18 cellular contexts compared by ENCODE assay signal in the genomic region with DNA sequence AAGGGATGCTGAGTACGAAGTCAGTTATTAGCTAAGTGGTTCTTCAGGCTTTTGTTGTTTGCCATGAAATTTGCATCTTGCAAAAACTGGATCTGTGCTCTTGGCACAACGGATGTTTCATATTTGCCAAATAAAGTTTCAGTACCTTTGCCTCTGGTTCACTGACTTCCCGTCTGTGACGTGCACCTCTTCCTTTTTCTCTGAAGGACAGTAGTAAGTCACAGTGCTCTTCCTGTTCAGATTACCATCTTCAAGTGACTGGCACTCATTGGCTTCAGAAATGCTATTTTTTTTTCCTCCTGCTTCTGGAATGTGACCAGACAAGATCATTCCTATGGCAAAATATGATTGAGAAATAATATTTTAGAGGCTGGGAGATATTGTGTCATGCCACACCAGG.
DNase-seq lines count a peak whose midpoint lies in the region; ATAC-seq, FAIRE-seq and TF ChIP-seq lines count a peak whose summit lies in the region.
"Had no signal": no experiment of that assay in that cellular context is flagged by ENCODE, and none has a peak within 500 bp of the region (broad histone marks: within the 10 kb centered on the region; RNA-seq: fewer than 3 reads in every experiment).

No MANE protein-coding gene starts in this region.

- CTCF ChIA-PET in activated naive CD4-positive, alpha-beta T cell treated with anti-CD3 and anti-CD28 coated beads, Interleukin-2, amount 10 ng/mL, durations not matched to agents 7 days and 5 days (lab: Charles Lee), result interaction anchor here (0.6 kb wide), 1 partner anchor 1049 kb away, joined by 3 read pairs; no protein-coding TSS in a partner anchor

- H3K4me3 ChIP-seq in RWPE2 (ENCODE audit: severe bottlenecking), result no peak overlapping the region
- H3K4me3 ChIP-seq in kidney (ENCODE audit: low read length in 2 of 2), result no peak overlapping the region
- H3K4me3 ChIP-seq: gastrocnemius medialis, upper lobe of left lung had no signal

- H3K27me3 ChIP-seq in RWPE2 (ENCODE audit: insufficient read depth, poor library complexity, severe bottlenecking), result no peaks in the 10 kb centered on the region
- H3K27me3 ChIP-seq: gastrocnemius medialis, upper lobe of left lung had no signal

- ATAC-seq in HG02943 (IDR thresholded peaks at IDR 0.05; ENCODE audit: low read depth, unreplicated experiment) (peak; percentile 77), RWPE2 (ENCODE audit: low read depth) (peak; percentile 41; the same call in 2 of the 3 replicates), natural killer cell (no peak)
- ATAC-seq in stimulated activated naive CD8-positive, alpha-beta T cell treated with anti-CD3 and anti-CD28 coated beads, Interleukin-15, amount 100 ng/mL, for 72 hours, result peak; percentile 83
- ATAC-seq: gastrocnemius medialis had no signal

- H3K36me3 ChIP-seq in RWPE2 (ENCODE audit: low read depth), result no peaks in the 10 kb centered on the region
- H3K36me3 ChIP-seq in kidney (ENCODE audit: control insufficient read depth in 1 of 2, insufficient read depth in 2 of 2, low read length in 2 of 2), result no peaks in the 10 kb centered on the region
- H3K36me3 ChIP-seq: gastrocnemius medialis, upper lobe of left lung had no signal

- FAIRE-seq in kidney (lab: Jason Lieb, UNC), result no peak

- no peak overlapping the region for H3K9ac ChIP-seq in kidney (ENCODE audit: low read length in 2 of 2)

- peak; percentile 45 for DNase-seq in activated naive CD4-positive, alpha-beta T cell treated with anti-CD3 and anti-CD28 coated beads, Interleukin-2, amount 10 ng/mL, durations not matched to agents 7 days and 5 days
- no peak for DNase-seq in activated naive CD4-positive, alpha-beta T cell treated with Interleukin-2 at 50 U/mL for 16 hours
- DNase-seq in RWPE2 (ENCODE audit: low spot score), result no peak
- no peak for DNase-seq in stimulated activated naive CD8-positive, alpha-beta T cell treated with anti-CD3 and anti-CD28 coated beads, Interleukin-15, amount 100 ng/mL, for 72 hours
- DNase-seq in natural killer cell, result no peak
- DNase-seq in kidney, result no peak
- no peak for DNase-seq in NCI-H2107 treated with DMSO at 0.1 percent for 48 hours (lab: John Stamatoyannopoulos, UW; ENCODE audit: unreplicated experiment)
- DNase-seq: activated CD4-positive, alpha-beta T cell treated with anti-CD3 and anti-CD28 coated beads, Interleukin-2, amount 50 U/mL, for 48 hours; anterior cingulate cortex; effector CD4-positive, alpha-beta T cell; gastrocnemius medialis; GOT3; kidney glomerular epithelial cell; MV-4-11; naive B cell; NCI-H524 treated with DMSO at 0.1 percent for 48 hours; upper lobe of left lung had no signal

- no peaks in the 10 kb centered on the region for H3K36me3 Mint-ChIP-seq in activated naive CD4-positive, alpha-beta T cell treated with anti-CD3 and anti-CD28 coated beads, Interleukin-2, amount 10 ng/mL, durations not matched to agents 7 days and 5 days
- no peaks in the 10 kb centered on the region for H3K36me3 Mint-ChIP-seq in natural killer cell
- H3K36me3 Mint-ChIP-seq: naive B cell had no signal

- H3K27me3 Mint-ChIP-seq in activated naive CD4-positive, alpha-beta T cell treated with anti-CD3 and anti-CD28 coated beads, Interleukin-2, amount 10 ng/mL, durations not matched to agents 7 days and 5 days, result peaks cover 14% of the 10 kb centered on the region
- H3K27me3 Mint-ChIP-seq in stimulated activated naive CD8-positive, alpha-beta T cell treated with anti-CD3 and anti-CD28 coated beads, Interleukin-15, amount 100 ng/mL, for 72 hours, result no peaks in the 10 kb centered on the region
- H3K27me3 Mint-ChIP-seq in natural killer cell (ENCODE audit: low read depth in 2 of 2), result peaks cover 2 to 16% of the 10 kb centered on the region in 2 donors
- H3K27me3 Mint-ChIP-seq: naive B cell had no signal

- H3K27ac ChIP-seq in RWPE2 (ENCODE audit: poor library complexity, severe bottlenecking), result no peak overlapping the region
- H3K27ac ChIP-seq in kidney (ENCODE audit: low read depth in 2 of 2, low read length in 2 of 2), result no peak overlapping the region
- H3K27ac ChIP-seq: gastrocnemius medialis, upper lobe of left lung had no signal

- H3K27ac Mint-ChIP-seq in activated naive CD4-positive, alpha-beta T cell treated with anti-CD3 and anti-CD28 coated beads, Interleukin-2, amount 10 ng/mL, durations not matched to agents 7 days and 5 days, result peak overlapping the region; percentile 67
- H3K27ac Mint-ChIP-seq in stimulated activated naive CD8-positive, alpha-beta T cell treated with anti-CD3 and anti-CD28 coated beads, Interleukin-15, amount 100 ng/mL, for 72 hours, result no peak overlapping the region
- no peak overlapping the region for H3K27ac Mint-ChIP-seq in natural killer cell
- H3K27ac Mint-ChIP-seq: naive B cell had no signal

- intact Hi-C loops in natural killer cell (cut with micrococcal nuclease), result no loop called here
- intact Hi-C loops in kidney (cut with DNase I), result no loop called here

- no peaks in the 10 kb centered on the region for H3K9me3 ChIP-seq in RWPE2 (ENCODE audit: severe bottlenecking)
- H3K9me3 ChIP-seq in kidney (ENCODE audit: control insufficient read depth in 1 of 2, low read length in 2 of 2), result no peaks in the 10 kb centered on the region
- H3K9me3 ChIP-seq: gastrocnemius medialis, upper lobe of left lung had no signal

- no peaks in the 10 kb centered on the region for H3K4me1 ChIP-seq in RWPE2 (ENCODE audit: insufficient read depth, poor library complexity, severe bottlenecking)
- H3K4me1 ChIP-seq in kidney (ENCODE audit: control insufficient read depth in 1 of 2, insufficient read depth in 1 of 2, low read depth in 1 of 2, low read length in 2 of 2), result no peaks in the 10 kb centered on the region
- H3K4me1 ChIP-seq: gastrocnemius medialis, upper lobe of left lung had no signal

- peaks cover 21% of the 10 kb centered on the region for H3K4me1 Mint-ChIP-seq in activated naive CD4-positive, alpha-beta T cell treated with anti-CD3 and anti-CD28 coated beads, Interleukin-2, amount 10 ng/mL, durations not matched to agents 7 days and 5 days
- H3K4me1 Mint-ChIP-seq in stimulated activated naive CD8-positive, alpha-beta T cell treated with anti-CD3 and anti-CD28 coated beads, Interleukin-15, amount 100 ng/mL, for 72 hours, result peaks cover 5% of the 10 kb centered on the region
- no peaks in the 10 kb centered on the region for H3K4me1 Mint-ChIP-seq in natural killer cell

- no peak overlapping the region for H3K4me3 Mint-ChIP-seq in activated naive CD4-positive, alpha-beta T cell treated with anti-CD3 and anti-CD28 coated beads, Interleukin-2, amount 10 ng/mL, durations not matched to agents 7 days and 5 days
- H3K4me3 Mint-ChIP-seq in stimulated activated naive CD8-positive, alpha-beta T cell treated with anti-CD3 and anti-CD28 coated beads, Interleukin-15, amount 100 ng/mL, for 72 hours, result no peak overlapping the region
- no peak overlapping the region for H3K4me3 Mint-ChIP-seq in natural killer cell

- TF ChIP-seq CTCF in RWPE2 (IDR thresholded peaks at IDR 0.05; ENCODE audit: poor library complexity, severe bottlenecking) (no peak), natural killer cell (IDR thresholded peaks at IDR 0.05) (no peak), kidney (IDR thresholded peaks at IDR 0.05; ENCODE audit: borderline replicate concordance, extremely low read depth, insufficient read depth) (no peak)

- H3K9me3 Mint-ChIP-seq in activated naive CD4-positive, alpha-beta T cell treated with anti-CD3 and anti-CD28 coated beads, Interleukin-2, amount 10 ng/mL, durations not matched to agents 7 days and 5 days, result no peaks in the 10 kb centered on the region
- no peaks in the 10 kb centered on the region for H3K9me3 Mint-ChIP-seq in stimulated activated naive CD8-positive, alpha-beta T cell treated with anti-CD3 and anti-CD28 coated beads, Interleukin-15, amount 100 ng/mL, for 72 hours
- H3K9me3 Mint-ChIP-seq in natural killer cell, result no peaks in the 10 kb centered on the region

Comparison
In these comparisons a context has a peak if more than half of its experiments do, and no peak if none do; other contexts are left out.
1. ATAC-seq: peak in HG02943 (single experiment), RWPE2 (single experiment) and stimulated activated naive CD8-positive, alpha-beta T cell treated with anti-CD3 and anti-CD28 coated beads, Interleukin-15, amount 100 ng/mL, for 72 hours (single experiment); none in natural killer cell (0 of 3).